In genomic region chr18:24055009-24055804, GRCh38 we compare ENCODE assay signal across 18 cellular contexts. TPM values are rescaled to one million over a fixed set of nuclear protein-coding genes. Genes with fewer than 3 reads are reported as not detected.
DNase-seq lines count a peak whose midpoint lies in the region; ATAC-seq and TF ChIP-seq lines count a peak whose summit lies in the region.
"Had no signal": no experiment of that assay in that cellular context is flagged by ENCODE, and none has a peak within 500 bp of the region (broad histone marks: within the 10 kb centered on the region; RNA-seq: fewer than 3 reads in every experiment).

No MANE protein-coding gene starts in this region.

- no peak overlapping the region for H3K4me3 Mint-ChIP-seq in activated T-helper 2 cell treated with anti-CD3 and anti-CD28 coated beads, Interferon-gamma antibody, Interleukin-2, Interleukin-4, amounts not matched to agents 10 μg/mL and 5 μg/mL and 100 μg/mL, durations not matched to agents 14 hours and 24 hours and 36 hours (ENCODE audit: low read depth)

- no peak for TF ChIP-seq CTCF in osteoblast (IDR thresholded peaks at IDR 0.05; ENCODE audit: extremely low read depth, low read depth, low read length)

- intact Hi-C loops in activated T-helper 2 cell treated with anti-CD3 and anti-CD28 coated beads, Interferon-gamma antibody, Interleukin-2, Interleukin-4, amounts not matched to agents 10 μg/mL and 5 μg/mL and 100 μg/mL, durations not matched to agents 14 hours and 24 hours and 36 hours (cut with micrococcal nuclease): loop anchor here (1.0 to 10.0 kb wide), 4 partner anchors 82 to 360 kb away; no protein-coding TSS in a partner anchor

- peak; percentile 64 for ATAC-seq in HG02588 (IDR thresholded peaks at IDR 0.05; ENCODE audit: unreplicated experiment)
- no peak for ATAC-seq in GM21528 (IDR thresholded peaks at IDR 0.05; ENCODE audit: low FRiP score, unreplicated experiment)
- ATAC-seq: A549, lower lobe of right lung, upper lobe of right lung had no signal

- H3K79me2 ChIP-seq in osteoblast (ENCODE audit: insufficient read depth, low read length): peaks cover 38% of the 10 kb centered on the region
- H3K79me2 ChIP-seq: parathyroid adenoma had no signal

- H3K4me1 Mint-ChIP-seq in activated T-helper 2 cell treated with anti-CD3 and anti-CD28 coated beads, Interferon-gamma antibody, Interleukin-2, Interleukin-4, amounts not matched to agents 10 μg/mL and 5 μg/mL and 100 μg/mL, durations not matched to agents 14 hours and 24 hours and 36 hours (ENCODE audit: low read depth): peaks cover 64% of the 10 kb centered on the region

- H3K36me3 Mint-ChIP-seq in activated T-helper 2 cell treated with anti-CD3 and anti-CD28 coated beads, Interferon-gamma antibody, Interleukin-2, Interleukin-4, amounts not matched to agents 10 μg/mL and 5 μg/mL and 100 μg/mL, durations not matched to agents 14 hours and 24 hours and 36 hours (ENCODE audit: low read depth): peaks cover 17% of the 10 kb centered on the region

- H3K4me3 ChIP-seq in osteoblast (ENCODE audit: insufficient read depth, low read length): no peak overlapping the region
- H3K4me3 ChIP-seq: A549, esophagus muscularis mucosa, lower lobe of right lung, upper lobe of right lung had no signal

- H3K9me3 ChIP-seq in osteoblast (ENCODE audit: low read depth, low read length): no peaks in the 10 kb centered on the region
- H3K9me3 ChIP-seq: A549, esophagus muscularis mucosa, lower lobe of right lung, upper lobe of right lung had no signal

- no peaks in the 10 kb centered on the region for H3K27me3 ChIP-seq in osteoblast (ENCODE audit: insufficient read depth, low read length)
- H3K27me3 ChIP-seq: esophagus muscularis mucosa, upper lobe of right lung had no signal

- peak overlapping the region; percentile 54 for H3K27ac Mint-ChIP-seq in activated T-helper 2 cell treated with anti-CD3 and anti-CD28 coated beads, Interferon-gamma antibody, Interleukin-2, Interleukin-4, amounts not matched to agents 10 μg/mL and 5 μg/mL and 100 μg/mL, durations not matched to agents 14 hours and 24 hours and 36 hours

- peak; percentile 14 for DNase-seq in activated CD4-positive, alpha-beta T cell treated with anti-CD3 and anti-CD28 coated beads for 48 hours
- no peak for DNase-seq in activated CD4-positive, alpha-beta T cell treated with anti-CD3 and anti-CD28 coated beads, Interleukin-2, amount 50 U/mL, for 1 hour
- DNase-seq in activated T-helper 2 cell treated with anti-CD3 and anti-CD28 coated beads, Interferon-gamma antibody, Interleukin-2, Interleukin-4, amounts not matched to agents 10 μg/mL and 5 μg/mL and 100 μg/mL, durations not matched to agents 14 hours and 24 hours and 36 hours (ENCODE audit: low spot score): no peak
- DNase-seq in osteoblast (ENCODE audit: insufficient read length, low spot score, missing footprints): no peak
- no peak for DNase-seq in NCI-H69 (lab: John Stamatoyannopoulos, UW)
- DNase-seq in DMS114 treated with DMSO at 0.1 percent for 48 hours (lab: John Stamatoyannopoulos, UW; ENCODE audit: unreplicated experiment): no peak
- DNase-seq: DMS53, KG1, lower lobe of right lung, NCI-H1694 treated with DMSO at 0.1 percent for 48 hours, SHP77 treated with DMSO at 0.1 percent for 48 hours, upper lobe of right lung had no signal

- no peaks in the 10 kb centered on the region for H3K36me3 ChIP-seq in osteoblast (ENCODE audit: insufficient read depth, low read length)
- H3K36me3 ChIP-seq: esophagus muscularis mucosa, lower lobe of right lung, upper lobe of right lung had no signal

- peaks cover 49% of the 10 kb centered on the region for H4K20me1 ChIP-seq in osteoblast (ENCODE audit: insufficient read depth, low read length)

- no peak overlapping the region for H2AFZ ChIP-seq in osteoblast (ENCODE audit: low read length)
- H2AFZ ChIP-seq: parathyroid adenoma had no signal

- peaks cover 5% of the 10 kb centered on the region for H3K9me3 Mint-ChIP-seq in activated T-helper 2 cell treated with anti-CD3 and anti-CD28 coated beads, Interferon-gamma antibody, Interleukin-2, Interleukin-4, amounts not matched to agents 10 μg/mL and 5 μg/mL and 100 μg/mL, durations not matched to agents 14 hours and 24 hours and 36 hours

- peaks cover 2% of the 10 kb centered on the region for H3K27me3 Mint-ChIP-seq in activated T-helper 2 cell treated with anti-CD3 and anti-CD28 coated beads, Interferon-gamma antibody, Interleukin-2, Interleukin-4, amounts not matched to agents 10 μg/mL and 5 μg/mL and 100 μg/mL, durations not matched to agents 14 hours and 24 hours and 36 hours (ENCODE audit: low read depth)

- no peak overlapping the region for H3K27ac ChIP-seq in osteoblast (ENCODE audit: low read depth, low read length)
- H3K27ac ChIP-seq: lower lobe of right lung, parathyroid adenoma, upper lobe of right lung, VCaP had no signal

- peaks cover 46% of the 10 kb centered on the region for H3K4me1 ChIP-seq in osteoblast (ENCODE audit: insufficient read depth, low read length)
- H3K4me1 ChIP-seq: parathyroid adenoma had no signal

- H3K4me2 ChIP-seq in osteoblast (ENCODE audit: insufficient read depth, low read length): peak overlapping the region; percentile 35
- H3K4me2 ChIP-seq: A549 had no signal

RNA-seq across cellular contexts. Expression of gene TTC39C, which starts 40.7 kb away (rescaled TPM):
- total RNA-seq in activated T-helper 2 cell treated with anti-CD3 and anti-CD28 coated beads, Interferon-gamma antibody, Interleukin-2, Interleukin-4, amounts not matched to agents 10 μg/mL and 5 μg/mL and 100 μg/mL, durations not matched to agents 14 hours and 24 hours and 36 hours: 14.3 and 20.1 TPM in 2 replicates
- total RNA-seq in osteoblast: 42.7 and 50.7 TPM in 2 replicates
